1 cellular context compared by ENCODE assay signal in genomic region chr1:59043796-59044195, GRCh38.
TF ChIP-seq lines count a peak whose summit lies in the region.

No MANE protein-coding gene starts in this region.

TF ChIP-seq in HepG2, 621 proteins besides CTCF, POLR2A, EP300 and RAD21 (continued from another document and continues in another):
- TF ChIP-seq NFAT5 (CRISPR knock-in tag; IDR thresholded peaks at IDR 0.05) (no peak), BATF2 (CRISPR knock-in tag; IDR thresholded peaks at IDR 0.05) (0 out of 2 replicates have a peak, but pooled peaks have one; percentile 51), MLLT10 (CRISPR knock-in tag; IDR thresholded peaks at IDR 0.05) (no peak), SMC3 (IDR thresholded peaks at IDR 0.05; ENCODE audit: low read length) (peak; percentile 2; the same call in 1 of the 2 replicates), ZNF296 (CRISPR knock-in tag; conservative IDR thresholded peaks at IDR 0.05) (no peak), ZNF335 (CRISPR knock-in tag; IDR thresholded peaks at IDR 0.05) (no peak), KMT2A (CRISPR knock-in tag; IDR thresholded peaks at IDR 0.05) (no peak), TEF (CRISPR knock-in tag; IDR thresholded peaks at IDR 0.05) (no peak), PRDM4 (CRISPR knock-in tag; IDR thresholded peaks at IDR 0.05; ENCODE audit: borderline replicate concordance) (no peak), DNMT1 (CRISPR knock-in tag; IDR thresholded peaks at IDR 0.05) (no peak), ZNF646 (CRISPR knock-in tag; IDR thresholded peaks at IDR 0.05) (no peak), CSRNP2 (CRISPR knock-in tag; conservative IDR thresholded peaks at IDR 0.05; ENCODE audit: low read depth) (no peak), HBP1 (CRISPR knock-in tag; IDR thresholded peaks at IDR 0.05; ENCODE audit: low read depth) (no peak), MBD4 (IDR thresholded peaks at IDR 0.05; ENCODE audit: borderline replicate concordance, low read length) (no peak), RBAK (CRISPR knock-in tag; IDR thresholded peaks at IDR 0.05) (no peak), THAP7 (CRISPR knock-in tag; IDR thresholded peaks at IDR 0.05) (no peak), SIX4 (CRISPR knock-in tag; IDR thresholded peaks at IDR 0.05) (no peak), MBNL3 (CRISPR knock-in tag; conservative IDR thresholded peaks at IDR 0.05) (no peak), HOMEZ (CRISPR knock-in tag; IDR thresholded peaks at IDR 0.05; ENCODE audit: low read depth) (peak; percentile 59), GATA4 (IDR thresholded peaks at IDR 0.05; ENCODE audit: borderline replicate concordance, low read depth) (no peak), REL (CRISPR knock-in tag; conservative IDR thresholded peaks at IDR 0.05) (no peak), HMGXB4 (CRISPR knock-in tag; IDR thresholded peaks at IDR 0.05; ENCODE audit: borderline replicate concordance in 1 of 2, low read depth in 1 of 2) (no peak), ZNF615 (CRISPR knock-in tag; IDR thresholded peaks at IDR 0.05; ENCODE audit: borderline replicate concordance) (no peak), ZHX1 (CRISPR knock-in tag; IDR thresholded peaks at IDR 0.05; ENCODE audit: low read depth) (no peak)
